ENCODE assay signal across 15 cellular contexts in genomic region chr9:130548103-130548502, GRCh38.
"Had no signal": no experiment of that assay in that cellular context is flagged by ENCODE, and none has a peak within 500 bp of the region (broad histone marks: within the 10 kb centered on the region; RNA-seq: fewer than 3 reads in every experiment).

No MANE protein-coding gene starts in this region.

- H3K36me3 ChIP-seq: SJSA1 had no signal

- H3K27ac ChIP-seq: HL-60, KMS-11, SJSA1, SK-N-MC had no signal

- H3K9me3 ChIP-seq: SJSA1 had no signal

- H3K4me2 ChIP-seq: KMS-11 had no signal

- DNase-seq: NCI-H1092, NCI-H1436, NCI-H187, NCI-H2081 treated with DMSO at 0.1 percent for 48 hours, NCI-H2171, NCI-H226, NCI-H446, NCI-H524 treated with DMSO at 0.1 percent for 48 hours, Right ventricle myocardium superior, RPMI8226, SIG-M5 had no signal

- H3K4me1 ChIP-seq: SJSA1 had no signal

- H3K4me3 ChIP-seq: SJSA1, SK-N-MC had no signal

- H3K27me3 ChIP-seq: SJSA1 had no signal

- H3K9ac ChIP-seq: KMS-11 had no signal
